In the genomic region with DNA sequence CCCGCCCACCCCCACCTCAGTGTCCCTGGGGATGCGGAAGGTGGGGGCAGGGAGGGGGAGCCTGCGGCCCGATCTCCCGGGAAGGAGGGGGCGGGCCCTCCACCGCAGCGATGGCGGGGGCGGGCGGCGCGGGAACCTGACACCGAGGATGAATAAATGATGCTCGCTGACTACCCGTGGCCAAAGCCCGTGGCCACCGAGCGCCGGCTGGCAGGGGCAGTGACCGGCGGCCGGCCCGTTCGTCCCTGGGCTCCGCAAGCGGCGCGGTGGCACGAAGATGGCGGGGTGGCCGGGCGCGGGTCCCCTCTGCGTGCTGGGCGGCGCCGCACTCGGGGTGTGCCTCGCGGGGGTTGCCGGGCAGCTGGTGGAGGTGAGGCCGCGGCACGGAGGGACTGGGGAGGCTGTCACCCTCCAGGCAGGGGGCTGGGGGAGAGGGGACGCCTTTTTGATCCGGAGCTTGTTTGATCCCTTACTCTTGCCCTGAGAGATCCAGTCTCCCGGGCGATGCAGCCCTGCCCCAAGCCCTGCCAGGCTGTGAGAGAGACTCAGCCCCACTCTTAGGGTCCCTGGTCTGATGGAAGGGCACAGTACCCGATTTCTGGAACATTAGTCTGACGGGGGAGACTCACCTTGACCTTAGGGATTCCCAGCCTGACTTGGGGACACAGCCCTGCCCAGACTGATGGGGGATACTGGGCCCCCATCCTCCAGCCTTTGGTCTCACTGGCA, we compare ENCODE assay signal across 10 cellular contexts. TPM values are rescaled to one million over a fixed set of nuclear protein-coding genes. Genes with fewer than 3 reads are reported as not detected.
DNase-seq lines count a peak whose midpoint lies in the region; ATAC-seq and TF ChIP-seq lines count a peak whose summit lies in the region.
"Had no signal": no experiment of that assay in that cellular context is flagged by ENCODE, and none has a peak within 500 bp of the region (broad histone marks: within the 10 kb centered on the region; RNA-seq: fewer than 3 reads in every experiment).

A gene with protein sequence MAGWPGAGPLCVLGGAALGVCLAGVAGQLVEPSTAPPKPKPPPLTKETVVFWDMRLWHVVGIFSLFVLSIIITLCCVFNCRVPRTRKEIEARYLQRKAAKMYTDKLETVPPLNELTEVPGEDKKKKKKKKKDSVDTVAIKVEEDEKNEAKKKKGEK (plus strand): TSS at position 182 of the 729 bp plus-strand sequence. CDS start 96 bp downstream, at position 278.

- peaks cover 4% of the 10 kb centered on the region for H3K4me1 Mint-ChIP-seq in activated CD8-positive, alpha-beta T cell treated with anti-CD3 and anti-CD28 coated beads for 36 hours (ENCODE audit: low read depth)

- no peaks in the 10 kb centered on the region for H3K36me3 Mint-ChIP-seq in activated CD8-positive, alpha-beta T cell treated with anti-CD3 and anti-CD28 coated beads for 36 hours (ENCODE audit: low read depth)

- ATAC-seq in left ventricle myocardium superior = no peak
- ATAC-seq in activated CD8-positive, alpha-beta T cell treated with anti-CD3 and anti-CD28 coated beads for 36 hours = no peak
- ATAC-seq: foreskin keratinocyte had no signal

- no peaks in the 10 kb centered on the region for H3K9me3 Mint-ChIP-seq in activated CD8-positive, alpha-beta T cell treated with anti-CD3 and anti-CD28 coated beads for 36 hours

- H3K9me3 ChIP-seq in SK-N-MC (ENCODE audit: low read depth, low read length) = no peaks in the 10 kb centered on the region

- CTCF ChIA-PET in activated CD8-positive, alpha-beta T cell treated with anti-CD3 and anti-CD28 coated beads for 36 hours (lab: Charles Lee) = interaction anchor here (1.3 to 2.5 kb wide), 3 partner anchors 16 to 208 kb away, joined by 3 to 11 read pairs (median 11); a partner anchor contains a TSS

- H3K27ac Mint-ChIP-seq in activated CD8-positive, alpha-beta T cell treated with anti-CD3 and anti-CD28 coated beads for 36 hours = no peak within 1 kb of the TSS

- no peak for TF ChIP-seq CTCF in activated CD8-positive, alpha-beta T cell treated with anti-CD3 and anti-CD28 coated beads for 36 hours (IDR thresholded peaks at IDR 0.05)

- POLR2A ChIA-PET in activated CD8-positive, alpha-beta T cell treated with anti-CD3 and anti-CD28 coated beads for 36 hours (lab: Charles Lee) = no interaction called here

- H3K27me3 Mint-ChIP-seq in activated CD8-positive, alpha-beta T cell treated with anti-CD3 and anti-CD28 coated beads for 36 hours = peaks cover 7% of the 10 kb centered on the region

- intact Hi-C loops in left ventricle myocardium superior (cut with micrococcal nuclease) = no loop called here
- intact Hi-C loops in activated CD8-positive, alpha-beta T cell treated with anti-CD3 and anti-CD28 coated beads for 36 hours (cut with micrococcal nuclease) = no loop called here

- H3K36me3 ChIP-seq in SK-N-MC (ENCODE audit: insufficient read depth, low read length) = no peaks in the 10 kb centered on the region

- H3K9ac ChIP-seq in SK-N-MC (ENCODE audit: insufficient read length) = no peak within 1 kb of the TSS

- H3K4me3 ChIP-seq in SK-N-MC = peak within 1 kb of the TSS; percentile 47; the same call in 1 of the 2 replicates
- H3K4me3 ChIP-seq in skeletal muscle cell (ENCODE audit: low read depth, low read length) = peak within 1 kb of the TSS; percentile 6

- no peak within 1 kb of the TSS for H3K27ac ChIP-seq in SK-N-MC
- H3K27ac ChIP-seq: foreskin keratinocyte had no signal

- DNase-seq in DMS53 (lab: John Stamatoyannopoulos, UW) (peak; percentile 27), DMS53 treated with DMSO at 0.1 percent for 48 hours (lab: John Stamatoyannopoulos, UW; ENCODE audit: unreplicated experiment) (no peak), SK-N-MC (ENCODE audit: low read depth, low spot score) (no peak), left ventricle myocardium superior (peak; percentile 35), skeletal muscle cell (ENCODE audit: low read depth) (no peak), KG1 (lab: John Stamatoyannopoulos, UW) (no peak), NCI-H1105 (lab: John Stamatoyannopoulos, UW) (no peak)
- DNase-seq in activated CD8-positive, alpha-beta T cell treated with anti-CD3 and anti-CD28 coated beads for 36 hours = no peak
- DNase-seq: 8988T, foreskin keratinocyte had no signal

- no peak within 1 kb of the TSS for H3K4me3 Mint-ChIP-seq in activated CD8-positive, alpha-beta T cell treated with anti-CD3 and anti-CD28 coated beads for 36 hours

RNA-seq across cellular contexts. Expression of the gene that starts here (rescaled TPM):
- total RNA-seq in left ventricle myocardium superior = 0.74 TPM
- under 1 TPM; 0.81 to 0.90 TPM for total RNA-seq in activated CD8-positive, alpha-beta T cell treated with anti-CD3 and anti-CD28 coated beads for 36 hours
- total RNA-seq: foreskin keratinocyte had no signal

Comparison
In these comparisons a context has a peak if more than half of its experiments do, and no peak if none do; other contexts are left out.
1. Peak in DNase-seq in left ventricle myocardium superior; RNA of the gene not detected or under 1 TPM.